12 cellular contexts compared by ENCODE assay signal in the genomic region with DNA sequence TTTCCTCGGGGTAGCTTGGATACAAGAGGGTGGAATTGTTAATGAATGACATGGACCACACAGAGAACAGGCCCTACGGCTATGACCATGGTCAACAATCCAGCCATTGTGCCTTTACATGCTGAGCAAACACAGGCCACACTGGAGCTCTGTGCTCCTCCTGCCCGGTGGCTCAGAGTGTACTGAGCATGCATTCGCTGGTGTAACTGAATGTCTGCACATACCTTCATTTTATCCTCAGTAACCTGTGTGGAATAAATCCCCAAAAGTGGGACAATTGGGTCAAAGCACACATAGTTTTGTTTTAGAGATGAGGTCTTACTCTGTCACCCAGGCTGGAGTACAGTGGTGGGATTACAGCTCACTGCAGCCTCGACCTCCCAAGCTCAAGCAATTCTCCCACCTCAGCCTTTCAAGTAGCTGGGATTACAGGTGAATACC. TPM values are rescaled to one million over a fixed set of nuclear protein-coding genes. Genes with fewer than 3 reads are reported as not detected.
DNase-seq lines count a peak whose midpoint lies in the region; ATAC-seq lines count a peak whose summit lies in the region.
"Had no signal": no experiment of that assay in that cellular context is flagged by ENCODE, and none has a peak within 500 bp of the region (broad histone marks: within the 10 kb centered on the region; RNA-seq: fewer than 3 reads in every experiment).

No MANE protein-coding gene starts in this region.

- peak; percentile 24 for DNase-seq in ELR (ENCODE audit: low read depth)
- peak in 43 of 56 donors; percentile 3 to 83 (median 50) for DNase-seq in amygdala (lab: John Stamatoyannopoulos, UW)
- peak in 33 of 51 donors; percentile 4 to 80 (median 38) for DNase-seq in hypothalamus (lab: John Stamatoyannopoulos, UW)
- peak; percentile 65 for DNase-seq in renal cortical epithelial cell (ENCODE audit: low read depth)
- no peak for DNase-seq in NK-92 treated with Interleukin-12 subunit alpha and Interleukin-12 subunit beta, amount 100 ng/mL, for 24 hours (lab: John Stamatoyannopoulos, UW)
- no peak for DNase-seq in NCI-H345 (lab: John Stamatoyannopoulos, UW)
- DNase-seq in effector CD8-positive, alpha-beta T cell (lab: John Stamatoyannopoulos, UW): no peak
- DNase-seq: NCI-H187; stimulated activated CD4-positive, alpha-beta T cell treated with anti-CD3 and anti-CD28 coated beads, Interleukin-15, amount 100 ng/mL, for 24 hours; stimulated activated naive CD8-positive, alpha-beta T cell treated with anti-CD3 and anti-CD28 coated beads, Interleukin-15, amount 100 ng/mL, for 72 hours had no signal

- ATAC-seq in HG03095 (IDR thresholded peaks at IDR 0.05; ENCODE audit: unreplicated experiment): no peak
- ATAC-seq: activated T-helper 17 cell treated with anti-CD3 and anti-CD28 coated beads, Interleukin-2, amount 50 U/mL, for 72 hours; stimulated activated naive CD8-positive, alpha-beta T cell treated with anti-CD3 and anti-CD28 coated beads, Interleukin-15, amount 100 ng/mL, for 72 hours had no signal

RNA-seq across cellular contexts. Expression of gene LRP11, which starts 32.8 kb away (rescaled TPM):
- total RNA-seq in renal cortical epithelial cell: 21.5 and 34.4 TPM in 2 replicates

Comparison
In these comparisons a context has a peak if more than half of its experiments do, and no peak if none do; other contexts are left out.
1. DNase-seq: peak in ELR (single experiment), amygdala (43 of 56), hypothalamus (33 of 51) and renal cortical epithelial cell (single experiment); none in NK-92 treated with Interleukin-12 subunit alpha and Interleukin-12 subunit beta, amount 100 ng/mL, for 24 hours (single experiment), NCI-H345 (single experiment) and effector CD8-positive, alpha-beta T cell (single experiment).